8 cellular contexts compared by ENCODE assay signal in the genomic region with DNA sequence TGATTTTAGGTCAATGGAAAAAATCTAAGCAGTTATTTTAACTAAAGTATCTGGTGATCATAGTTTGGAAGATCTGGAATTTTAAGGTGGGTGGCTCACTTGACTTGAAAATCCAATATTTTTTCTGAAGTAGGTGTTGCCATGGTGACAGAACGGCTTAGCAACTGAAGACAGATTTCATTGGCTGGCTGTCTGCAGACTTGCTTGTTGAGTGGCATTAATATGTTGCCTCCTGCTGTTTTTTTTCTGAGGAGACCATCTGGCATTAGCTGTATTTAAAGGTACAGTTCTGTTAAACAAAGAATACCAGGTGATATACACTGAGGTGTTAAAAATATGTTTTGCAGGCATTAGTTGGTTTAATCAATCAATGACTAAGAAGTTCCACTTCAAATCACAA. TPM values are rescaled to one million over a fixed set of nuclear protein-coding genes. Genes with fewer than 3 reads are reported as not detected.
DNase-seq lines count a peak whose midpoint lies in the region; ATAC-seq and TF ChIP-seq lines count a peak whose summit lies in the region.

No MANE protein-coding gene starts in this region.

- no peak overlapping the region for H3K4me3 ChIP-seq in kidney epithelial cell (ENCODE audit: low read depth, low read length)
- no peak overlapping the region for H3K4me3 ChIP-seq in MM.1S (ENCODE audit: low read length)

- in situ Hi-C loops in G401 (cut with HindIII; ENCODE audit: low sequenced_read_pairs): no loop called here

- H3K79me2 ChIP-seq in MM.1S (ENCODE audit: low read length): no peaks in the 10 kb centered on the region

- no peak for TF ChIP-seq CTCF in kidney epithelial cell (IDR thresholded peaks at IDR 0.05; ENCODE audit: insufficient read depth, low read length, poor library complexity, severe bottlenecking)
- TF ChIP-seq CTCF in MM.1S (IDR thresholded peaks at IDR 0.05; ENCODE audit: low read length): no peak

- H3K27ac ChIP-seq in MM.1S (ENCODE audit: low read length): no peak overlapping the region

- H3K9me2 ChIP-seq in MM.1S (replicated peaks; ENCODE audit: insufficient read depth, low read length): no peaks in the 10 kb centered on the region

- peak; percentile 99 for DNase-seq in G401 (ENCODE audit: low spot score)
- DNase-seq in LHCN-M2 (ENCODE audit: low read depth): peak; percentile 48
- peak; percentile 72 for DNase-seq in SHP77 treated with DMSO at 0.1 percent for 48 hours (lab: John Stamatoyannopoulos, UW)
- peak; percentile 25 for DNase-seq in kidney epithelial cell (ENCODE audit: low read depth)
- no peak for DNase-seq in activated T-cell treated with anti-CD3 and anti-CD28 coated beads, Interleukin-2, amount 50 U/mL, for 48 hours
- DNase-seq in OCI-M1 (lab: John Stamatoyannopoulos, UW): no peak
- DNase-seq in MM.1S: no peak

- H3K36me3 ChIP-seq in kidney epithelial cell (ENCODE audit: control insufficient read depth, insufficient read depth, low read length) (no peaks in the 10 kb centered on the region), MM.1S (replicated peaks; ENCODE audit: insufficient read depth, low read length) (no peaks in the 10 kb centered on the region)

- H3K4me2 ChIP-seq in MM.1S (ENCODE audit: low read depth, low read length): no peak overlapping the region

- no peaks in the 10 kb centered on the region for H3K9me3 ChIP-seq in MM.1S (replicated peaks; ENCODE audit: insufficient read depth, low read length)

- H3K27me3 ChIP-seq in kidney epithelial cell (ENCODE audit: control insufficient read depth, insufficient read depth, low read length) (no peaks in the 10 kb centered on the region), MM.1S (replicated peaks; ENCODE audit: insufficient read depth, low read length) (no peaks in the 10 kb centered on the region)

- ATAC-seq in GM19023 (IDR thresholded peaks at IDR 0.05; ENCODE audit: unreplicated experiment): no peak

- H2AFZ ChIP-seq in MM.1S (ENCODE audit: low read length): no peak overlapping the region

- no peaks in the 10 kb centered on the region for H3F3A ChIP-seq in MM.1S (ENCODE audit: insufficient read depth, low read length)

- no peaks in the 10 kb centered on the region for H4K20me1 ChIP-seq in MM.1S (ENCODE audit: insufficient read depth, low read length)

- no peak overlapping the region for H3K9ac ChIP-seq in MM.1S (ENCODE audit: low read length)

- no peaks in the 10 kb centered on the region for H3K4me1 ChIP-seq in MM.1S (ENCODE audit: low read length)

RNA-seq across cellular contexts. Expression of gene CPE, which starts 19.8 kb away (rescaled TPM):
- total RNA-seq in G401 (2014; rRNA removed; shearing (Covaris generic)): 14.6 and 44.4 TPM in 2 replicates
- total RNA-seq in LHCN-M2 (2014; rRNA removed) (2.3 and 3.6 TPM in 2 replicates), kidney epithelial cell (8.9 and 10.7 TPM in 2 replicates)
- polyA plus RNA-seq in LHCN-M2 (2012): 5.3 TPM

Comparison
In these comparisons a context has a peak if more than half of its experiments do, and no peak if none do; other contexts are left out.
1. DNase-seq: peak in G401 (single experiment), LHCN-M2 (single experiment), SHP77 treated with DMSO at 0.1 percent for 48 hours (single experiment) and kidney epithelial cell (single experiment); none in activated T-cell treated with anti-CD3 and anti-CD28 coated beads, Interleukin-2, amount 50 U/mL, for 48 hours (0 of 2), OCI-M1 (single experiment) and MM.1S (single experiment).